ENCODE assay signal across 19 cellular contexts in the genomic region with DNA sequence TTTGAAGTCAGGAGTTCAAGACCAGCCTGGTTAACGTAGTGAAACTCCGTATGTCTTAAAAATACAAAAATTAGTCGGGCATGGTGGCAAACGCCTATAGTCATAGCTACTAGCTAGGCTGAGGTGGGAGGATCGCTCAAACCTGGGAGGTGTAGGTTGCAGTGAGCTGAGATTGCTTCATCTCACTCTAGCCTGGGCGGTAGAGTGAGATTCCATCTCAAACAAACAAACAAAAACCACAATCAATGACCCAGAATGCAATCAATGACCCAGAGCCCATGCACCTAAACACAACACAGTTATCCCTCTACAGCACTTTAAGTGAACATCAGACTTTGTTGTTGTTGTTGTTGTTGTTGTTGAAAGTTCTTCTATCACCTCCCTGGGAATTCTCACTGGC.
A peak's percentile ranks its signal among the peaks of the same experiment; 100 is the strongest.
DNase-seq lines count a peak whose midpoint lies in the region; ATAC-seq and TF ChIP-seq lines count a peak whose summit lies in the region.
"Had no signal": no experiment of that assay in that cellular context is flagged by ENCODE, and none has a peak within 500 bp of the region (broad histone marks: within the 10 kb centered on the region; RNA-seq: fewer than 3 reads in every experiment).

No MANE protein-coding gene starts in this region.

- H3K9me2 ChIP-seq in OCI-LY7 (ENCODE audit: insufficient read depth, low read length), result no peaks in the 10 kb centered on the region

- POLR2A ChIA-PET in OCI-LY7 (lab: Charles Lee), result interaction anchor here (0.7 to 2.1 kb wide), 6 partner anchors 15 to 1142 kb away, joined by 3 to 6 read pairs (median 4); a partner anchor contains a TSS

- TF ChIP-seq CTCF in OCI-LY7 (conservative IDR thresholded peaks at IDR 0.05; ENCODE audit: low read length), result no peak
- TF ChIP-seq CTCF in epithelial cell of esophagus (IDR thresholded peaks at IDR 0.05; ENCODE audit: insufficient read depth, low read depth, low read length, missing control alignments), result no peak
- TF ChIP-seq CTCF in parathyroid adenoma (IDR thresholded peaks at IDR 0.05), result no peak
- TF ChIP-seq CTCF in psoas muscle (IDR thresholded peaks at IDR 0.05), result no peak

- H3K4me2 ChIP-seq in OCI-LY7 (ENCODE audit: low read length), result no peak overlapping the region
- peak overlapping the region; percentile 17 for H3K4me2 ChIP-seq in parathyroid adenoma (ENCODE audit: low read length)

- H3K36me3 ChIP-seq in OCI-LY7 (ENCODE audit: insufficient read depth, low read length) (no peaks in the 10 kb centered on the region), parathyroid adenoma (ENCODE audit: control insufficient read depth, insufficient read depth, low read length) (no peaks in the 10 kb centered on the region), psoas muscle (ENCODE audit: insufficient read depth in 1 of 2, low read depth in 1 of 2) (no peaks in the 10 kb centered on the region)

- ATAC-seq in psoas muscle, result no peak
- ATAC-seq: T-helper 17 cell had no signal

- H3K27me3 ChIP-seq in parathyroid adenoma (ENCODE audit: control insufficient read depth, insufficient read depth, low read length), result no peaks in the 10 kb centered on the region
- no peaks in the 10 kb centered on the region for H3K27me3 ChIP-seq in psoas muscle (ENCODE audit: insufficient read depth in 3 of 3, low read length in 2 of 3)

- H3K79me2 ChIP-seq in OCI-LY7 (ENCODE audit: insufficient read depth, low read depth, low read length), result no peaks in the 10 kb centered on the region
- no peaks in the 10 kb centered on the region for H3K79me2 ChIP-seq in parathyroid adenoma

- H4K20me1 ChIP-seq in OCI-LY7 (ENCODE audit: insufficient read depth, low read length), result no peaks in the 10 kb centered on the region

- DNase-seq in HT-29 (ENCODE audit: low spot score) (peak; percentile 77), OCI-LY7 (ENCODE audit: low spot score) (no peak), epithelial cell of esophagus (ENCODE audit: low read depth) (peak; percentile 74), T-helper 2 cell (no peak), psoas muscle (no peak), mesenteric fat pad (ENCODE audit: low spot score) (no peak)
- DNase-seq in stimulated activated naive CD4-positive, alpha-beta T cell treated with Interleukin-2 at 50 U/mL for 16 hours (lab: John Stamatoyannopoulos, UW), result no peak
- DNase-seq: AML-193, COR-L47, DMS153, H9, KBM-7, NCI-H1436, NCI-H1930, NCI-H226, NCI-H524, NCI-H82, T-helper 17 cell had no signal

- H3K9me3 ChIP-seq in OCI-LY7 (ENCODE audit: low read length) (no peaks in the 10 kb centered on the region), parathyroid adenoma (ENCODE audit: control insufficient read depth, low read length) (no peaks in the 10 kb centered on the region), psoas muscle (no peaks in the 10 kb centered on the region)

- no peak overlapping the region for H3K27ac ChIP-seq in OCI-LY7 (ENCODE audit: low read depth, low read length, poor library complexity, severe bottlenecking)
- no peak overlapping the region for H3K27ac ChIP-seq in parathyroid adenoma
- H3K27ac ChIP-seq in psoas muscle, result no peak overlapping the region

- intact Hi-C loops in OCI-LY7 (cut with micrococcal nuclease; ENCODE audit: unreplicated experiment), result no loop called here
- intact Hi-C loops in psoas muscle (cut with DNase I), result no loop called here

- CTCF ChIA-PET in OCI-LY7 (lab: Charles Lee; ENCODE audit: unreplicated experiment), result no interaction called here

- H3K9ac ChIP-seq in parathyroid adenoma, result no peak overlapping the region

- H3K4me1 ChIP-seq in OCI-LY7 (ENCODE audit: insufficient read depth, low read length, poor library complexity, severe bottlenecking) (peaks cover 24% of the 10 kb centered on the region), parathyroid adenoma (peaks cover 10% of the 10 kb centered on the region), psoas muscle (no peaks in the 10 kb centered on the region)

- 0 out of 2 replicates have a peak overlapping the region, but pooled peaks have one; percentile 8 for H2AFZ ChIP-seq in OCI-LY7 (ENCODE audit: low read length)
- peak overlapping the region; percentile 2 for H2AFZ ChIP-seq in parathyroid adenoma

- BruUV-seq in OCI-LY7 (replicated peaks; lab: Mats Ljungman, UMichigan), result no TSS peak

- 74 to 85% (median 80%) methylated on average over 6 of the region's 6 CpGs for WGBS in psoas muscle, 3 donors

- H3K4me3 ChIP-seq in OCI-LY7 (ENCODE audit: low read depth, low read length, poor library complexity, severe bottlenecking) (no peak overlapping the region), epithelial cell of esophagus (ENCODE audit: low read length) (no peak overlapping the region), parathyroid adenoma (ENCODE audit: low read depth, low read length) (no peak overlapping the region), psoas muscle (no peak overlapping the region)

Comparison
In these comparisons a context has a peak if more than half of its experiments do, and no peak if none do; other contexts are left out.
1. DNase-seq: peak in HT-29 (single experiment) and epithelial cell of esophagus (single experiment); none in OCI-LY7 (single experiment), T-helper 2 cell (0 of 5), psoas muscle (0 of 2), mesenteric fat pad (single experiment) and stimulated activated naive CD4-positive, alpha-beta T cell treated with Interleukin-2 at 50 U/mL for 16 hours (single experiment).